ENCODE assay signal across 15 cellular contexts in the genomic region with DNA sequence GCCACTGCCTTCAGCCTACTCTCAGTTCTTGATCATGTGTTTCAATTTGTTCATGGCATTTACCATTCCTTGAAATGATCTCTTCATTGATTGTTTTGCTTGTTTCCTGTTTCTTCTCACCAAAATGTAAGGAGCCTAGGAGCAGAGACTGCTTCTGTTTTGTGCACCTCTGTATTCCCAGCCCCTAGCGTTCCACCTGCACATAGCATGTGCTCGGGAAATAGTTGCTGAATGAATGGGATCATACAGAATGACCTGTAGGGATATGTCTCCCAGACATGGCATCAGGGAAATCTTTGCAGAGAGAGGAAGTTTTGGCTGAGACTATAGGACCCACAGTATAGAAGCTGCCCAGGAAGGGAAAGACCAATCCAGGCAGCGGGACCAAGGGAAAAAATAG. TPM values are rescaled to one million over a fixed set of nuclear protein-coding genes. Genes with fewer than 3 reads are reported as not detected.
DNase-seq lines count a peak whose midpoint lies in the region; ATAC-seq, FAIRE-seq and TF ChIP-seq lines count a peak whose summit lies in the region.
"Had no signal": no experiment of that assay in that cellular context is flagged by ENCODE, and none has a peak within 500 bp of the region (broad histone marks: within the 10 kb centered on the region; RNA-seq: fewer than 3 reads in every experiment).

No MANE protein-coding gene starts in this region.

- POLR2A ChIA-PET in BJ (lab: Charles Lee), result no interaction called here

- no peak for FAIRE-seq in bronchial epithelial cell (lab: Jason Lieb, UNC)

- H3K9me2 ChIP-seq in GM23248 (ENCODE audit: insufficient read depth), result no peaks in the 10 kb centered on the region

- intact Hi-C loops in left colon (cut with DNase I, micrococcal nuclease), result no loop called here

- H3K27me3 ChIP-seq in BJ (ENCODE audit: control insufficient read depth, insufficient read depth, low read length), result peaks cover 8% of the 10 kb centered on the region
- H3K27me3 ChIP-seq in bronchial epithelial cell (ENCODE audit: control insufficient read depth, insufficient read depth, low read length), result no peaks in the 10 kb centered on the region
- H3K27me3 ChIP-seq in GM23248 (replicated peaks; ENCODE audit: insufficient read depth), result peaks cover 21% of the 10 kb centered on the region

- 0 out of 2 replicates have a peak, but pooled peaks cover 5% of the 10 kb centered on the region for H3K4me1 ChIP-seq in GM23248 (ENCODE audit: insufficient read depth)

- TF ChIP-seq CTCF in BJ (IDR thresholded peaks at IDR 0.05; ENCODE audit: insufficient read depth, low read depth, low read length) (peak; percentile 20; the same call in 1 of the 2 replicates), bronchial epithelial cell (IDR thresholded peaks at IDR 0.05; ENCODE audit: insufficient read depth, low read length, severe bottlenecking) (peak; percentile 4)

- H4K20me1 ChIP-seq in GM23248 (ENCODE audit: insufficient read depth), result no peaks in the 10 kb centered on the region

- CTCF ChIA-PET in BJ (lab: Yijun Ruan, JAX), result interaction anchor here (1.1 to 10.5 kb wide), 2 partner anchors 43 to 53 kb away, joined by 3 to 108 read pairs; a partner anchor contains a TSS

- no peak overlapping the region for H3K4me2 ChIP-seq in GM23248 (ENCODE audit: unreplicated experiment)

- H2AFZ ChIP-seq in GM23248, result no peak overlapping the region

- in situ Hi-C loops in GM23248 (cut with MboI), result no loop called here

- 17 to 27% methylated on average over 3 of the region's 3 CpGs for WGBS in GM23248 (ENCODE audit: low coverage in 1 of 2, low lambda C conversion rate in 2 of 2, missing lambda C conversion rate in 2 of 2), 2 experiments

- H3F3A ChIP-seq in GM23248 (ENCODE audit: insufficient read depth), result no peaks in the 10 kb centered on the region

- H3K36me3 ChIP-seq in BJ (ENCODE audit: control insufficient read depth, insufficient read depth, low read length) (no peaks in the 10 kb centered on the region), bronchial epithelial cell (ENCODE audit: control insufficient read depth, insufficient read depth, low read length) (no peaks in the 10 kb centered on the region), GM23248 (ENCODE audit: low read depth) (no peaks in the 10 kb centered on the region)
- H3K36me3 ChIP-seq: sigmoid colon had no signal

- H3K9ac ChIP-seq in GM23248, result no peak overlapping the region

- H3K4me3 ChIP-seq in BJ (ENCODE audit: low read depth, low read length) (no peak overlapping the region), bronchial epithelial cell (ENCODE audit: low read depth, low read length) (no peak overlapping the region), GM23248 (no peak overlapping the region)
- H3K4me3 ChIP-seq: sigmoid colon had no signal

- DNase-seq in BJ (ENCODE audit: low read depth) (no peak), HT-29 (ENCODE audit: low spot score) (peak; percentile 30), bronchial epithelial cell (ENCODE audit: low read depth) (no peak), left colon (no peak), NCI-H1694 treated with DMSO at 0.1 percent for 48 hours (lab: John Stamatoyannopoulos, UW) (no peak), GM23248 (no peak)
- DNase-seq: effector memory CD4-positive, alpha-beta T cell; NCI-H146; nephron progenitor cell; NK-92 treated with Interleukin-12 subunit alpha and Interleukin-12 subunit beta, amount 100 ng/mL, for 24 hours; sigmoid colon; stimulated activated naive CD8-positive, alpha-beta T cell treated with anti-CD3 and anti-CD28 coated beads, Interleukin-15, amount 100 ng/mL, for 72 hours; T-helper 1 cell had no signal

- no peaks in the 10 kb centered on the region for H3K79me2 ChIP-seq in GM23248 (ENCODE audit: insufficient read depth)

- ATAC-seq in left colon (peak; percentile 44), HG02870 (IDR thresholded peaks at IDR 0.05; ENCODE audit: unreplicated experiment) (no peak), GM18519 (IDR thresholded peaks at IDR 0.05; ENCODE audit: low FRiP score, unreplicated experiment) (no peak)
- ATAC-seq: stimulated activated naive CD8-positive, alpha-beta T cell treated with anti-CD3 and anti-CD28 coated beads, Interleukin-15, amount 100 ng/mL, for 72 hours had no signal

- H3K27ac ChIP-seq in GM23248, result no peak overlapping the region
- H3K27ac ChIP-seq: sigmoid colon had no signal

- no peaks in the 10 kb centered on the region for H3K9me3 ChIP-seq in GM23248 (ENCODE audit: low read depth)
- H3K9me3 ChIP-seq: sigmoid colon had no signal

RNA-seq across cellular contexts. Expression of a gene that starts 6.2 kb away (rescaled TPM):
- polyA plus RNA-seq in BJ (2011; rRNA removed), result 193 and 309 TPM in 2 replicates
- 64.1 and 103 TPM in 2 replicates for polyA minus RNA-seq in BJ (2011; rRNA and poly(A)+ RNA removed)
- total RNA-seq in HT-29 (2014; rRNA removed; shearing (Covaris generic)), result 0.25 TPM in 1 of 2 replicates, not detected in the other
- 12.4 and 28.2 TPM in 2 replicates for total RNA-seq in bronchial epithelial cell
- total RNA-seq in left colon, result 1 to 10 TPM; 2.9 to 9.2 TPM
- 474 and 525 TPM in 2 replicates for total RNA-seq in GM23248 (2014; rRNA removed; shearing (Covaris generic))
- polyA plus RNA-seq in GM23248 (2016; fragmentation: Nextera tagmentation; extraction: Ambion mirVana), result 596 and 633 TPM in 2 replicates

RNA-seq across cellular contexts. Expression of a gene that starts 41.3 kb away (rescaled TPM):
- polyA plus RNA-seq in BJ (2011; rRNA removed) (16.3 and 21.5 TPM in 2 replicates), GM23248 (2016; fragmentation: Nextera tagmentation; extraction: Ambion mirVana) (32.1 and 34.8 TPM in 2 replicates)
- 9.3 and 12.7 TPM in 2 replicates for polyA minus RNA-seq in BJ (2011; rRNA and poly(A)+ RNA removed)
- total RNA-seq in HT-29 (2014; rRNA removed; shearing (Covaris generic)), result 34.2 and 36.0 TPM in 2 replicates
- total RNA-seq in bronchial epithelial cell (17.6 and 27.1 TPM in 2 replicates), left colon (10 to 100 TPM; 13.8 to 16.5 TPM)
- total RNA-seq in GM23248 (2014; rRNA removed; shearing (Covaris generic)), result 29.5 and 37.9 TPM in 2 replicates

RNA-seq across cellular contexts. Expression of a gene that starts 43.3 kb away (rescaled TPM):
- polyA plus RNA-seq in BJ (2011; rRNA removed) (68.7 and 95.7 TPM in 2 replicates), GM23248 (2016; fragmentation: Nextera tagmentation; extraction: Ambion mirVana) (60.9 and 64.4 TPM in 2 replicates)
- polyA minus RNA-seq in BJ (2011; rRNA and poly(A)+ RNA removed), result 33.4 and 58.1 TPM in 2 replicates
- 95.2 and 102 TPM in 2 replicates for total RNA-seq in HT-29 (2014; rRNA removed; shearing (Covaris generic))
- total RNA-seq in bronchial epithelial cell (17.9 and 23.0 TPM in 2 replicates), left colon (10 to 100 TPM; 50.9 to 69.3 TPM)
- total RNA-seq in GM23248 (2014; rRNA removed; shearing (Covaris generic)), result 39.2 and 59.2 TPM in 2 replicates

Comparison
In these comparisons a context has a peak if more than half of its experiments do, and no peak if none do; other contexts are left out.
1. RNA of a gene that starts 6.2 kb away (total RNA-seq): 474 to 525 TPM in GM23248; 12.4 to 28.2 TPM in bronchial epithelial cell, 2.9 to 9.2 TPM in left colon and 0.25 TPM in HT-29; every median in the first group is over 10 times any median in the second.